ENCODE assay signal across 1 cellular context in genomic region chr4:3200423-3201090, GRCh38.
TF ChIP-seq lines count a peak whose summit lies in the region.

No MANE protein-coding gene starts in this region.

TF ChIP-seq in IMR-90, 13 proteins besides CTCF, POLR2A, EP300 and RAD21:
- TF ChIP-seq RFX5 (IDR thresholded peaks at IDR 0.05; ENCODE audit: low read depth, low read length) = no peak
